2 cellular contexts compared by ENCODE assay signal in genomic region chr12:110893956-110894355, GRCh38.
TF ChIP-seq lines count a peak whose summit lies in the region.

No MANE protein-coding gene starts in this region.

TF ChIP-seq in HepG2, 621 proteins besides CTCF, POLR2A, EP300 and RAD21:
- TF ChIP-seq CREB1 (IDR thresholded peaks at IDR 0.05) (peak; percentile 53; the same call in 1 of the 2 replicates), CREB1 (CRISPR knock-in tag; IDR thresholded peaks at IDR 0.05) (no peak), TFDP1 (CRISPR knock-in tag; IDR thresholded peaks at IDR 0.05; ENCODE audit: borderline replicate concordance) (no peak), ZBTB8A (CRISPR knock-in tag; IDR thresholded peaks at IDR 0.05; ENCODE audit: borderline replicate concordance, low read depth) (no peak), ATF7 (IDR thresholded peaks at IDR 0.05) (peak; percentile 74), ATF7 (CRISPR knock-in tag; IDR thresholded peaks at IDR 0.05) (no peak), AKNA (CRISPR knock-in tag; IDR thresholded peaks at IDR 0.05; ENCODE audit: borderline replicate concordance) (no peak)

TF ChIP-seq in GM12891, 5 proteins besides CTCF, POLR2A, EP300 and RAD21:
- no peak for TF ChIP-seq POLR2AphosphoS5 (IDR thresholded peaks at IDR 0.05; ENCODE audit: low read depth, low read length)
- no peak for TF ChIP-seq PAX5 (IDR thresholded peaks at IDR 0.05; ENCODE audit: insufficient read depth, low read length, severe bottlenecking)
- no peak for TF ChIP-seq TAF1 (IDR thresholded peaks at IDR 0.05; ENCODE audit: low read depth, low read length)
- TF ChIP-seq POU2F2 (IDR thresholded peaks at IDR 0.05; ENCODE audit: low read depth, low read length), result no peak
- TF ChIP-seq SPI1 (IDR thresholded peaks at IDR 0.05; ENCODE audit: low read depth, low read length), result no peak
